In genomic region chr2:180115675-180116074, GRCh38 we compare ENCODE assay signal across 21 cellular contexts.
"Had no signal": no experiment of that assay in that cellular context is flagged by ENCODE, and none has a peak within 500 bp of the region (broad histone marks: within the 10 kb centered on the region; RNA-seq: fewer than 3 reads in every experiment).

No MANE protein-coding gene starts in this region.

- H3K9me3 ChIP-seq: heart left ventricle, prostate gland, right atrium auricular region, spleen, testis, uterus had no signal

- H3K36me3 ChIP-seq: heart left ventricle, prostate gland, right atrium auricular region, spleen, uterus had no signal

- H3K4me1 ChIP-seq: heart left ventricle, prostate gland, right atrium auricular region, spleen, testis, uterus had no signal

- H3K27me3 ChIP-seq: right atrium auricular region, spleen, testis had no signal

- H3K27ac ChIP-seq: heart left ventricle, prostate gland, right atrium auricular region, spleen, testis, uterus had no signal

- H3K4me3 ChIP-seq: heart left ventricle, prostate gland, right atrium auricular region, spleen, testis, uterus had no signal

- DNase-seq: activated CD4-positive, alpha-beta memory T cell treated with anti-CD3 and anti-CD28 coated beads for 36 hours; activated CD4-positive, alpha-beta T cell treated with anti-CD3 and anti-CD28 coated beads for 48 hours; activated effector memory CD4-positive, alpha-beta T cell treated with Interleukin-2 at 50 U/mL for 16 hours; activated naive CD4-positive, alpha-beta T cell treated with anti-CD3 and anti-CD28 coated beads for 36 hours; activated naive CD8-positive, alpha-beta T cell treated with anti-CD3 and anti-CD28 coated beads, Interleukin-2, amount 10 ng/mL, durations not matched to agents 7 days and 5 days; activated T-cell treated with anti-CD3 and anti-CD28 coated beads, Interleukin-2, amount 50 U/mL, for 72 hours; amniotic stem cell; central memory CD4-positive, alpha-beta T cell; effector memory CD8-positive, alpha-beta T cell; heart left ventricle; islet precursor cell; left cardiac atrium; midbrain; spleen; stimulated activated CD4-positive, alpha-beta T cell treated with anti-CD3 and anti-CD28 coated beads, Interleukin-4, amount 100 ng/mL, for 1 hour; stimulated activated naive CD4-positive, alpha-beta T cell; testis; trophoblast cell; uterus had no signal
